Comparison of ENCODE assay signal across 8 cellular contexts in genomic region chr5:137743031-137743640, GRCh38. TPM values are rescaled to one million over a fixed set of nuclear protein-coding genes. Genes with fewer than 3 reads are reported as not detected.
DNase-seq lines count a peak whose midpoint lies in the region; ATAC-seq and TF ChIP-seq lines count a peak whose summit lies in the region.

No MANE protein-coding gene starts in this region.

- no peaks in the 10 kb centered on the region for H3K27me3 ChIP-seq in body of pancreas

- H3K36me3 ChIP-seq in body of pancreas (replicated peaks in 1 of 2; ENCODE audit: insufficient read depth in 1 of 2, low read depth in 2 of 2): no peaks in the 10 kb centered on the region

- peak; percentile 28 to 78 (median 70) for TF ChIP-seq CTCF in body of pancreas (IDR thresholded peaks at IDR 0.05)

- WGBS in body of pancreas, 2 donors: 70 to 71% methylated on average over 4 of the region's 4 CpGs

- DNase-seq in ELF-1 (ENCODE audit: low read depth, low spot score) (peak; percentile 43), HCEC 1CT (peak; percentile 45), NCI-H1417 (lab: John Stamatoyannopoulos, UW) (peak; percentile 63 to 84 (median 68)), SW480 (ENCODE audit: low spot score) (peak; percentile 79), body of pancreas (peak; percentile 60 to 72 (median 66)), iPS-NIHi11 (ENCODE audit: low spot score) (peak; percentile 55), cortex of kidney (lab: John Stamatoyannopoulos, UW) (no peak)
- DNase-seq in stimulated activated CD4-positive, alpha-beta T cell treated with anti-CD3 and anti-CD28 coated beads, Interleukin-12 subunit alpha, Interleukin-12 subunit beta, amount 100 ng/mL, for 48 hours (ENCODE audit: low read depth in 2 of 3, low spot score in 1 of 3): peak; percentile 21 to 63 (median 39)

- no peaks in the 10 kb centered on the region for H3K9me3 ChIP-seq in body of pancreas

- H3K4me3 ChIP-seq in body of pancreas: no peak overlapping the region

- H3K4me1 ChIP-seq in body of pancreas: peaks cover 8% of the 10 kb centered on the region

- intact Hi-C loops in body of pancreas (cut with DNase I): loop anchor here (5.0 kb wide), 1 partner anchor 86 kb away; no protein-coding TSS in a partner anchor

- ATAC-seq in body of pancreas: peak; percentile 82

- TF ChIP-seq POLR2A in body of pancreas (IDR thresholded peaks at IDR 0.05): no peak

- H3K27ac ChIP-seq in body of pancreas: no peak overlapping the region

RNA-seq across cellular contexts. Expression of gene KLHL3, which starts 7.2 kb away (rescaled TPM):
- 1 to 10 TPM; 3.3 to 5.7 TPM for total RNA-seq in body of pancreas

RNA-seq across cellular contexts. Expression of gene HNRNPA0, which starts 11.0 kb away (rescaled TPM):
- 1 to 10 TPM; 7.3 TPM for total RNA-seq in body of pancreas
